9 cellular contexts compared by ENCODE assay signal in genomic region chr7:4653771-4654170, GRCh38.
"Had no signal": no experiment of that assay in that cellular context is flagged by ENCODE, and none has a peak within 500 bp of the region (broad histone marks: within the 10 kb centered on the region; RNA-seq: fewer than 3 reads in every experiment).

No MANE protein-coding gene starts in this region.

- H3K36me3 ChIP-seq: HAP-1 had no signal

- DNase-seq: GM23248, GOT3, H7, HFFc6, KBM-7 had no signal

- H3K4me3 ChIP-seq: GM23248, HAP-1 had no signal

- ATAC-seq: HCT116 had no signal

- H3K4me3 Mint-ChIP-seq: HFFc6, IgD-negative memory B cell had no signal

- FAIRE-seq: HTR-8/SVneo had no signal

- H3K27ac ChIP-seq: GM23248 had no signal

- H2AFZ ChIP-seq: GM23248 had no signal

- H3K27ac Mint-ChIP-seq: HFFc6, IgD-negative memory B cell had no signal

- H3K9ac ChIP-seq: GM23248 had no signal
